Comparison of ENCODE assay signal across 8 cellular contexts in the genomic region with DNA sequence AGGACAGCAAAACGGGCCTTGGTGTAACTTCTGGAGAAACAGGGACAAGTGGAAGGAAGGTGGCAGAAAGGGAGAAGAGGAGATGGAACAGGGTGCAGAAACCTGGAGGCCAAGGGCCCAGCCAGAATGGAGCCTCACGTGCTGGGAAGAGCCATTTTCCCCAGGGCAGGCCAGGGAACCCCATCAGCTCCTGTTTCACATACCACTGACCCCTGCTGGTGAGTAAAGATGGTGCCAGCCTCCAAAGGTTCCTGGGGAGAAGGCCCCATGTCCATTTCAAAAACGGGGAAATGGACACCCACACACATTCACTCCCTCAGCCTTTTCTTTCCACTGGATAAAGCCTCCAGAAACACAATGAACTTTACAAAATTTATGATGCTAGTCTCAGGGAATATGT. TPM values are rescaled to one million over a fixed set of nuclear protein-coding genes. Genes with fewer than 3 reads are reported as not detected.
DNase-seq lines count a peak whose midpoint lies in the region; ATAC-seq, FAIRE-seq and TF ChIP-seq lines count a peak whose summit lies in the region.
"Had no signal": no experiment of that assay in that cellular context is flagged by ENCODE, and none has a peak within 500 bp of the region (broad histone marks: within the 10 kb centered on the region; RNA-seq: fewer than 3 reads in every experiment).

No MANE protein-coding gene starts in this region.

- H3K18ac ChIP-seq in mesenchymal stem cell (ENCODE audit: low read depth in 1 of 2, low read length in 2 of 2): no peak overlapping the region

- H3K14ac ChIP-seq in mesenchymal stem cell (ENCODE audit: low read length in 2 of 2): no peak overlapping the region

- no peaks in the 10 kb centered on the region for H3K9me3 Mint-ChIP-seq in astrocyte (ENCODE audit: unreplicated experiment)

- H4K91ac ChIP-seq in mesenchymal stem cell (ENCODE audit: low read length): peak overlapping the region; percentile 4

- H3K23ac ChIP-seq in mesenchymal stem cell (ENCODE audit: low read length in 2 of 2): no peak overlapping the region

- no peak overlapping the region for H2BK120ac ChIP-seq in mesenchymal stem cell (ENCODE audit: low read depth, low read length)

- TF ChIP-seq CTCF in astrocyte (IDR thresholded peaks at IDR 0.05; ENCODE audit: insufficient read depth, low read depth, low read length): no peak

- H3K9ac ChIP-seq in astrocyte (ENCODE audit: low read length): no peak overlapping the region
- no peak overlapping the region for H3K9ac ChIP-seq in mesenchymal stem cell (ENCODE audit: low read length)

- H4K8ac ChIP-seq in mesenchymal stem cell (ENCODE audit: low read length): no peak overlapping the region

- H3K79me1 ChIP-seq in mesenchymal stem cell (replicated peaks; ENCODE audit: low read length, poor library complexity, severe bottlenecking): no peaks in the 10 kb centered on the region

- peak overlapping the region; percentile 2 for H2AK5ac ChIP-seq in mesenchymal stem cell (ENCODE audit: low read length, severe bottlenecking)

- no peak overlapping the region for H2BK12ac ChIP-seq in mesenchymal stem cell (ENCODE audit: low read length in 2 of 2)

- H3K4ac ChIP-seq in mesenchymal stem cell (ENCODE audit: low read depth in 1 of 2, low read length in 2 of 2): no peak overlapping the region

- peaks cover 6% of the 10 kb centered on the region for H3K4me1 Mint-ChIP-seq in astrocyte (ENCODE audit: low read depth, unreplicated experiment)

- H3K79me2 ChIP-seq in astrocyte (ENCODE audit: insufficient read depth, low read length): no peaks in the 10 kb centered on the region

- 65% methylated on average over 2 of the region's 3 CpGs for WGBS in mesenchymal stem cell

- FAIRE-seq in astrocyte (lab: Jason Lieb, UNC): no peak
- FAIRE-seq: endometrium had no signal

- H3K4me2 ChIP-seq in astrocyte (ENCODE audit: low read length): no peak overlapping the region
- H3K4me2 ChIP-seq in mesenchymal stem cell (ENCODE audit: low read length, poor library complexity, severe bottlenecking): no peak overlapping the region

- H3K9me3 ChIP-seq in astrocyte (ENCODE audit: insufficient read depth, low read depth, low read length) (no peaks in the 10 kb centered on the region), mesenchymal stem cell (ENCODE audit: control insufficient read depth, low read length) (no peaks in the 10 kb centered on the region)

- DNase-seq in Daoy (ENCODE audit: low read depth) (peak; percentile 54), HuH-7 (ENCODE audit: low spot score) (peak; percentile 12), astrocyte (ENCODE audit: low read depth) (no peak), mesenchymal stem cell (no peak), C1 segment of cervical spinal cord (lab: John Stamatoyannopoulos, UW) (no peak), HPDE6-E6E7 (ENCODE audit: extremely low spot score) (no peak)

- peaks cover 4% of the 10 kb centered on the region for H3K4me1 ChIP-seq in astrocyte (ENCODE audit: insufficient read depth, low read length)
- H3K4me1 ChIP-seq in mesenchymal stem cell (ENCODE audit: control insufficient read depth, insufficient read depth, low read depth, low read length): no peaks in the 10 kb centered on the region

- no peaks in the 10 kb centered on the region for H4K20me1 ChIP-seq in astrocyte (ENCODE audit: insufficient read depth, low read length)

- H3K4me3 Mint-ChIP-seq in astrocyte (ENCODE audit: unreplicated experiment): peak overlapping the region; percentile 20

- no peak overlapping the region for H2AFZ ChIP-seq in astrocyte (ENCODE audit: low read depth, low read length)
- H2AFZ ChIP-seq in mesenchymal stem cell (ENCODE audit: low read depth, low read length): no peak overlapping the region

- H2BK5ac ChIP-seq in mesenchymal stem cell (ENCODE audit: low read depth, low read length, poor library complexity, severe bottlenecking): no peak overlapping the region

- H3K27me3 ChIP-seq in astrocyte (ENCODE audit: insufficient read depth, low read length) (no peaks in the 10 kb centered on the region), mesenchymal stem cell (ENCODE audit: control insufficient read depth in 1 of 2, insufficient read depth in 1 of 2, low read length in 2 of 2) (no peaks in the 10 kb centered on the region)

- H3K36me3 ChIP-seq in astrocyte (ENCODE audit: insufficient read depth, low read length): no peaks in the 10 kb centered on the region
- H3K36me3 ChIP-seq in mesenchymal stem cell (ENCODE audit: control insufficient read depth in 1 of 2, insufficient read depth in 2 of 2, low read depth in 1 of 2, low read length in 2 of 2): no peaks in the 10 kb centered on the region

- peaks cover 1% of the 10 kb centered on the region for H3K27me3 Mint-ChIP-seq in astrocyte (ENCODE audit: low read depth, unreplicated experiment)

- H3K27ac ChIP-seq in astrocyte (ENCODE audit: low read depth, low read length) (no peak overlapping the region), mesenchymal stem cell (ENCODE audit: low read length, poor library complexity, severe bottlenecking) (no peak overlapping the region)

- no peak overlapping the region for H2BK15ac ChIP-seq in mesenchymal stem cell (ENCODE audit: low read depth, poor library complexity, severe bottlenecking)

- no peak overlapping the region for H3K27ac Mint-ChIP-seq in astrocyte (ENCODE audit: unreplicated experiment)

- H3K4me3 ChIP-seq in astrocyte (ENCODE audit: insufficient read depth, low read depth, low read length) (no peak overlapping the region), mesenchymal stem cell (ENCODE audit: insufficient read depth in 1 of 2, low read depth in 1 of 2, low read length in 2 of 2) (no peak overlapping the region)

- H3K36me3 Mint-ChIP-seq in astrocyte (ENCODE audit: low read depth, unreplicated experiment): no peaks in the 10 kb centered on the region

- ATAC-seq in HG02610 (IDR thresholded peaks at IDR 0.05; ENCODE audit: unreplicated experiment): no peak

RNA-seq across cellular contexts. Expression of a gene that starts 57.6 kb away (rescaled TPM):
- 161 and 165 TPM in 2 replicates for total RNA-seq in Daoy (2014; rRNA removed; shearing (Covaris generic))
- 100 and 101 TPM in 2 replicates for total RNA-seq in astrocyte
- polyA plus RNA-seq in mesenchymal stem cell (2013, experiment 1 of 2): 118 TPM
- polyA plus RNA-seq in mesenchymal stem cell (2013, experiment 2 of 2): 114 TPM

Comparison
In these comparisons a context has a peak if more than half of its experiments do, and no peak if none do; other contexts are left out.
1. DNase-seq: peak in Daoy (single experiment) and HuH-7 (single experiment); none in astrocyte (single experiment), mesenchymal stem cell (single experiment), C1 segment of cervical spinal cord (0 of 14) and HPDE6-E6E7 (single experiment).